In the genomic region with DNA sequence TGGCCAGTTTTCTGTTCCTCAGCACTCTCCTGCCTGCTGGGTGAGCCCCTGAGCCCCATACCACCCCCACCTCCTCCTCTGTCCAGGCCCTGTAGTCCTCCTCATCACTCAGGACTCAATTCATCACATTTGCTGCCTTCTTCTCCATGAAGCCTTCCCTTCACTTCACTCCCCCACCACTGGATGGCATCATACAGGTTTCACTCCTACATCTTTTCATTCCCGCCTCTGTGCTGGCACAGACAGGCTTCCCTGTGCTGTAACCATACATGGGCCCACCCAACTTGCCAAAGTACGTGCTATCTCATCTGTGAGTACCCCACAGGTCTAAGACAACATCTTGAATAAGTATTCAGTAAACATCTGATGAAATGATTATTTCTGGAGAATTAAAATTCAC, we compare ENCODE assay signal across 8 cellular contexts. TPM values are rescaled to one million over a fixed set of nuclear protein-coding genes. Genes with fewer than 3 reads are reported as not detected.
DNase-seq lines count a peak whose midpoint lies in the region; ATAC-seq, FAIRE-seq and TF ChIP-seq lines count a peak whose summit lies in the region.

No MANE protein-coding gene starts in this region.

- H3K4me3 ChIP-seq in psoas muscle, result no peak overlapping the region

- H3K27me3 Mint-ChIP-seq in effector memory CD8-positive, alpha-beta T cell, result no peaks in the 10 kb centered on the region

- 52 to 81% (median 59%) methylated on average over 2 of the region's 2 CpGs for WGBS in psoas muscle, 3 donors

- peak; percentile 45 for DNase-seq in stimulated activated CD4-positive, alpha-beta T cell treated with anti-CD3 and anti-CD28 coated beads, Interleukin-4, amount 100 ng/mL, for 24 hours
- no peak for DNase-seq in stimulated activated CD4-positive, alpha-beta T cell treated with anti-CD3 and anti-CD28 coated beads, Interleukin-2, amount 100 ng/mL, for 48 hours
- DNase-seq in RCC 7860 (ENCODE audit: low spot score) (peak; percentile 31), psoas muscle (no peak), cerebellar nuclear complex (lab: John Stamatoyannopoulos, UW) (no peak), pons (ENCODE audit: low spot score) (no peak)
- DNase-seq in effector memory CD8-positive, alpha-beta T cell, result no peak

- H3K4me1 ChIP-seq in psoas muscle, result peaks cover 96% of the 10 kb centered on the region

- peaks cover 14% of the 10 kb centered on the region for H3K36me3 Mint-ChIP-seq in effector memory CD8-positive, alpha-beta T cell (ENCODE audit: insufficient read depth)

- H3K27ac Mint-ChIP-seq in effector memory CD8-positive, alpha-beta T cell, result peak overlapping the region; percentile 74 to 85

- no peaks in the 10 kb centered on the region for H3K9me3 ChIP-seq in psoas muscle

- H3K27me3 ChIP-seq in psoas muscle (ENCODE audit: insufficient read depth in 3 of 3, low read length in 2 of 3), result no peaks in the 10 kb centered on the region

- H3K27ac ChIP-seq in psoas muscle, result peak overlapping the region; percentile 87

- no peak overlapping the region for H3K4me3 Mint-ChIP-seq in effector memory CD8-positive, alpha-beta T cell

- H3K36me3 ChIP-seq in psoas muscle (ENCODE audit: insufficient read depth in 1 of 2, low read depth in 1 of 2), result no peaks in the 10 kb centered on the region

- FAIRE-seq in RCC 7860 (lab: Jason Lieb, UNC), result no peak

- intact Hi-C loops in psoas muscle (cut with DNase I), result loop anchor here (2.0 to 5.0 kb wide), 2 partner anchors 47 to 48 kb away; no protein-coding TSS in a partner anchor

- H3K4me1 Mint-ChIP-seq in effector memory CD8-positive, alpha-beta T cell (ENCODE audit: low read depth in 2 of 2), result peaks cover 49 to 56% of the 10 kb centered on the region in 2 donors

- peak; percentile 52 for TF ChIP-seq CTCF in psoas muscle (IDR thresholded peaks at IDR 0.05)

- ATAC-seq in effector memory CD8-positive, alpha-beta T cell (replicated peaks), result peak; percentile 32
- peak; percentile 21 to 34 (median 28) for ATAC-seq in psoas muscle
- ATAC-seq in HG03432 (IDR thresholded peaks at IDR 0.05; ENCODE audit: unreplicated experiment), result no peak

- no peaks in the 10 kb centered on the region for H3K9me3 Mint-ChIP-seq in effector memory CD8-positive, alpha-beta T cell

RNA-seq across cellular contexts. Expression of a gene that starts 56.9 kb away (rescaled TPM):
- 1 to 10 TPM in 1 of 4 donors, under 1 TPM in 3; 0.44 to 1.4 (median 0.89) TPM for total RNA-seq in psoas muscle
- 1 to 10 TPM in 1 of 3 donors, under 1 TPM in 2; 0.60 to 1.1 (median 0.96) TPM for polyA plus RNA-seq in psoas muscle

Comparison
In these comparisons a context has a peak if more than half of its experiments do, and no peak if none do; other contexts are left out.
1. DNase-seq: peak in stimulated activated CD4-positive, alpha-beta T cell treated with anti-CD3 and anti-CD28 coated beads, Interleukin-4, amount 100 ng/mL, for 24 hours (single experiment) and RCC 7860 (single experiment); none in stimulated activated CD4-positive, alpha-beta T cell treated with anti-CD3 and anti-CD28 coated beads, Interleukin-2, amount 100 ng/mL, for 48 hours (0 of 2), effector memory CD8-positive, alpha-beta T cell (0 of 3), psoas muscle (0 of 2), cerebellar nuclear complex (0 of 2) and pons (single experiment).